In genomic region chr3:56781762-56782161, GRCh38 we compare ENCODE assay signal across 12 cellular contexts. TPM values are rescaled to one million over a fixed set of nuclear protein-coding genes. Genes with fewer than 3 reads are reported as not detected.
A peak's percentile ranks its signal among the peaks of the same experiment; 100 is the strongest.
DNase-seq lines count a peak whose midpoint lies in the region; ATAC-seq, FAIRE-seq and TF ChIP-seq lines count a peak whose summit lies in the region.
"Had no signal": no experiment of that assay in that cellular context is flagged by ENCODE, and none has a peak within 500 bp of the region (broad histone marks: within the 10 kb centered on the region; RNA-seq: fewer than 3 reads in every experiment).

No MANE protein-coding gene starts in this region.

- CTCF ChIA-PET in HepG2 (lab: Yijun Ruan, JAX; ENCODE audit: low intra/inter-chr PET ratio, low total read pairs), result interaction anchor here (0.9 kb wide), 1 partner anchor 17 kb away, joined by 3 read pairs; no protein-coding TSS in a partner anchor

- H4K20me1 ChIP-seq in HepG2 (ENCODE audit: insufficient read depth, low read length), result no peaks in the 10 kb centered on the region

- intact Hi-C loops in HepG2 (cut with micrococcal nuclease; ENCODE audit: unreplicated experiment), result no loop called here
- intact Hi-C loops in right lobe of liver (cut with DNase I), result no loop called here
- intact Hi-C loops in activated T-helper 2 cell treated with anti-CD3 and anti-CD28 coated beads, Interferon-gamma antibody, Interleukin-2, Interleukin-4, amounts not matched to agents 10 μg/mL and 5 μg/mL and 100 μg/mL, durations not matched to agents 14 hours and 24 hours and 36 hours (cut with micrococcal nuclease), result no loop called here
- intact Hi-C loops in uterus (cut with DNase I; ENCODE audit: low total_unique reads), result no loop called here
- intact Hi-C loops in posterior vena cava (cut with DNase I), result no loop called here

- H3K27ac Mint-ChIP-seq in activated T-helper 2 cell treated with anti-CD3 and anti-CD28 coated beads, Interferon-gamma antibody, Interleukin-2, Interleukin-4, amounts not matched to agents 10 μg/mL and 5 μg/mL and 100 μg/mL, durations not matched to agents 14 hours and 24 hours and 36 hours, result peak overlapping the region; percentile 66

- H3K4me1 ChIP-seq in HepG2 (ENCODE audit: insufficient read depth, low read length) (peaks cover 75% of the 10 kb centered on the region), right lobe of liver (peaks cover 0 to 43% (median 16%) of the 10 kb centered on the region in 4 donors), muscle layer of colon (ENCODE audit: insufficient read depth, low read length) (peaks cover 31% of the 10 kb centered on the region), uterus (no peaks in the 10 kb centered on the region)

- DNase-seq in HepG2 (ENCODE audit: low spot score), result no peak
- DNase-seq in right lobe of liver, result no peak
- DNase-seq in activated T-helper 2 cell treated with anti-CD3 and anti-CD28 coated beads, Interferon-gamma antibody, Interleukin-2, Interleukin-4, amounts not matched to agents 10 μg/mL and 5 μg/mL and 100 μg/mL, durations not matched to agents 14 hours and 24 hours and 36 hours (ENCODE audit: low spot score), result no peak
- no peak for DNase-seq in uterus
- no peak for DNase-seq in activated CD4-positive, CD25-positive, alpha-beta regulatory T cell treated with anti-CD3 and anti-CD28 coated beads, Interleukin-2, amount 50 U/mL, for 72 hours
- no peak for DNase-seq in posterior vena cava (ENCODE audit: low spot score)
- DNase-seq: cortex of kidney, GDM1, substantia nigra had no signal

- H3K36me3 Mint-ChIP-seq in activated T-helper 2 cell treated with anti-CD3 and anti-CD28 coated beads, Interferon-gamma antibody, Interleukin-2, Interleukin-4, amounts not matched to agents 10 μg/mL and 5 μg/mL and 100 μg/mL, durations not matched to agents 14 hours and 24 hours and 36 hours (ENCODE audit: low read depth), result peaks cover 55% of the 10 kb centered on the region

- peaks cover 0 to 3% of the 10 kb centered on the region in 2 experiments; a peak in 2 of 5 replicates for H3K36me3 ChIP-seq in HepG2 (replicated peaks in 1 of 2; ENCODE audit: control insufficient read depth in 1 of 2, insufficient read depth in 2 of 2, low read length in 2 of 2)
- H3K36me3 ChIP-seq in right lobe of liver, result no peaks in the 10 kb centered on the region
- no peaks in the 10 kb centered on the region for H3K36me3 ChIP-seq in muscle layer of colon (ENCODE audit: insufficient read depth, low read length)
- no peaks in the 10 kb centered on the region for H3K36me3 ChIP-seq in uterus

- peak overlapping the region; percentile 56 for H3K4me2 ChIP-seq in HepG2 (ENCODE audit: low read depth, low read length)

- in situ Hi-C loops in HepG2 (cut with HindIII; ENCODE audit: extremely low pct_ligation_motif_present, low pct_unique_long_range_greater_than_20kb), result no loop called here

- H3K9ac ChIP-seq in HepG2 (ENCODE audit: insufficient read depth, low read depth, low read length), result peak overlapping the region; percentile 17; the same call in 1 of the 2 replicates
- no peak overlapping the region for H3K9ac ChIP-seq in muscle layer of colon (ENCODE audit: low read length)

- H3K9me3 ChIP-seq in HepG2 (ENCODE audit: low read length), result no peaks in the 10 kb centered on the region
- no peaks in the 10 kb centered on the region for H3K9me3 ChIP-seq in right lobe of liver
- no peaks in the 10 kb centered on the region for H3K9me3 ChIP-seq in muscle layer of colon (ENCODE audit: low read length)
- no peaks in the 10 kb centered on the region for H3K9me3 ChIP-seq in uterus

- POLR2A ChIA-PET in HepG2 (lab: Yijun Ruan, JAX), result interaction anchor here (0.9 to 2.1 kb wide), 7 partner anchors 15 to 208 kb away, joined by 3 to 22 read pairs (median 7); partner anchors contain the start of gene ARHGEF3

- no TSS peak for BruUV-seq in HepG2 (replicated peaks; lab: Mats Ljungman, UMichigan)

- no peaks in the 10 kb centered on the region for H3K27me3 ChIP-seq in HepG2 (ENCODE audit: control insufficient read depth in 1 of 2, insufficient read depth in 2 of 2, low read length in 2 of 2)
- H3K27me3 ChIP-seq in right lobe of liver, result peaks cover 0 to 2% of the 10 kb centered on the region in 2 donors
- H3K27me3 ChIP-seq in muscle layer of colon (ENCODE audit: control insufficient read depth in 1 of 2, insufficient read depth in 2 of 2, low read length in 2 of 2), result no peaks in the 10 kb centered on the region
- H3K27me3 ChIP-seq in uterus, result no peaks in the 10 kb centered on the region

- H3K4me3 ChIP-seq in HepG2 (replicated peaks in 1 of 3; ENCODE audit: insufficient read depth in 1 of 3, low read depth in 2 of 3, low read length in 3 of 3), result peak overlapping the region in 1 of 3 experiments; percentile 12; a peak in 1 of 6 replicates
- no peak overlapping the region for H3K4me3 ChIP-seq in right lobe of liver
- H3K4me3 ChIP-seq in muscle layer of colon (ENCODE audit: low read depth in 1 of 2, low read length in 2 of 2), result no peak overlapping the region
- no peak overlapping the region for H3K4me3 ChIP-seq in uterus

- H3K27me3 Mint-ChIP-seq in activated T-helper 2 cell treated with anti-CD3 and anti-CD28 coated beads, Interferon-gamma antibody, Interleukin-2, Interleukin-4, amounts not matched to agents 10 μg/mL and 5 μg/mL and 100 μg/mL, durations not matched to agents 14 hours and 24 hours and 36 hours (ENCODE audit: low read depth), result no peaks in the 10 kb centered on the region

- TF ChIP-seq POLR2A in HepG2 (IDR thresholded peaks at IDR 0.05; ENCODE audit: insufficient read depth in 1 of 2, low read depth in 2 of 2, low read length in 2 of 2) (no peak), right lobe of liver (IDR thresholded peaks at IDR 0.05) (no peak), uterus (IDR thresholded peaks at IDR 0.05) (no peak)

- H3K4me3 Mint-ChIP-seq in activated T-helper 2 cell treated with anti-CD3 and anti-CD28 coated beads, Interferon-gamma antibody, Interleukin-2, Interleukin-4, amounts not matched to agents 10 μg/mL and 5 μg/mL and 100 μg/mL, durations not matched to agents 14 hours and 24 hours and 36 hours (ENCODE audit: low read depth), result no peak overlapping the region

- H3K27ac ChIP-seq in HepG2 (ENCODE audit: extremely low read length, insufficient read depth, low read length) (peak overlapping the region; percentile 65), right lobe of liver (no peak overlapping the region), muscle layer of colon (ENCODE audit: low read depth, low read length) (peak overlapping the region; percentile 62), uterus (peak overlapping the region; percentile 67 to 79)

- H2AFZ ChIP-seq in HepG2 (ENCODE audit: low read length), result no peak overlapping the region

- 58% methylated on average over 2 of the region's 2 CpGs for WGBS in HepG2 (ENCODE audit: low lambda C conversion rate)
- WGBS in right lobe of liver (ENCODE audit: insufficient coverage, low coverage, low lambda C conversion rate, missing lambda C conversion rate), result 95% methylated on average over 2 of the region's 2 CpGs

- peaks cover 77% of the 10 kb centered on the region for H3K4me1 Mint-ChIP-seq in activated T-helper 2 cell treated with anti-CD3 and anti-CD28 coated beads, Interferon-gamma antibody, Interleukin-2, Interleukin-4, amounts not matched to agents 10 μg/mL and 5 μg/mL and 100 μg/mL, durations not matched to agents 14 hours and 24 hours and 36 hours (ENCODE audit: low read depth)

- no peak for FAIRE-seq in HepG2 (lab: Jason Lieb, UNC)

- TF ChIP-seq EP300 in HepG2 (IDR thresholded peaks at IDR 0.05; ENCODE audit: low read depth in 2 of 2, low read length in 2 of 2) (no peak), HepG2 (CRISPR knock-in tag; IDR thresholded peaks at IDR 0.05; ENCODE audit: borderline replicate concordance) (no peak)

- ATAC-seq in HepG2, result peak; percentile 72
- no peak for ATAC-seq in right lobe of liver
- no peak for ATAC-seq in esophagus mucosa
- ATAC-seq: sciatic nerve had no signal

- no peaks in the 10 kb centered on the region for H3K9me3 Mint-ChIP-seq in activated T-helper 2 cell treated with anti-CD3 and anti-CD28 coated beads, Interferon-gamma antibody, Interleukin-2, Interleukin-4, amounts not matched to agents 10 μg/mL and 5 μg/mL and 100 μg/mL, durations not matched to agents 14 hours and 24 hours and 36 hours

- peaks cover 51% of the 10 kb centered on the region for H3K79me2 ChIP-seq in HepG2 (ENCODE audit: insufficient read depth, low read length)

- TF ChIP-seq CTCF in HepG2 (CRISPR knock-in tag; IDR thresholded peaks at IDR 0.05) (no peak), right lobe of liver (IDR thresholded peaks at IDR 0.05) (no peak), uterus (IDR thresholded peaks at IDR 0.05) (no peak)

- no peak for TF ChIP-seq RAD21 in HepG2 (CRISPR knock-in tag; IDR thresholded peaks at IDR 0.05)

RNA-seq across cellular contexts. Expression of gene ARHGEF3, which starts 20.0 kb away (rescaled TPM):
- total RNA-seq in HepG2 (2016; rRNA removed; fragmentation: Illumina TruSeq; extraction: Trizol), result 23.1 and 32.8 TPM in 2 replicates
- total RNA-seq in HepG2 (2016; cell fraction: cytosol; rRNA removed; fragmentation: Illumina TruSeq; extraction: Trizol; ENCODE audit: low read depth), result 4.0 TPM in 2 replicates
- 21.8 and 28.1 TPM in 2 replicates for total RNA-seq in HepG2 (2016; cell fraction: insoluble cytoplasmic fraction; rRNA removed; fragmentation: Illumina TruSeq; extraction: Trizol)
- 17.0 and 18.1 TPM in 2 replicates for total RNA-seq in HepG2 (2016; cell fraction: membrane; rRNA removed; fragmentation: Illumina TruSeq; extraction: Trizol)
- total RNA-seq in HepG2 (2016; cell fraction: nucleus; rRNA removed; fragmentation: Illumina TruSeq; extraction: Trizol), result 24.9 and 26.4 TPM in 2 replicates
- polyA plus RNA-seq in HepG2 (2011; rRNA removed), result 10.3 and 14.8 TPM in 2 replicates
- polyA plus RNA-seq in HepG2 (2011; cell fraction: cytosol; rRNA removed), result 9.2 and 9.4 TPM in 2 replicates
- 10.3 and 12.6 TPM in 2 replicates for polyA plus RNA-seq in HepG2 (2011; cell fraction: nucleus; rRNA removed)
- 9.0 and 10.3 TPM in 2 replicates for polyA plus RNA-seq in HepG2 (2012)
- 2.0 and 2.2 TPM in 2 replicates for polyA plus RNA-seq in HepG2 (2016; cell fraction: cytosol; fragmentation: Illumina TruSeq; extraction: Trizol; ENCODE audit: low read depth)
- 29.1 and 30.2 TPM in 2 replicates for polyA plus RNA-seq in HepG2 (2016; cell fraction: insoluble cytoplasmic fraction; fragmentation: Illumina TruSeq; extraction: Trizol; ENCODE audit: low read depth)
- polyA plus RNA-seq in HepG2 (2016; cell fraction: membrane; fragmentation: Illumina TruSeq; extraction: Trizol; ENCODE audit: low read depth), result 7.6 and 8.1 TPM in 2 replicates
- polyA plus RNA-seq in HepG2 (2016; cell fraction: nucleus; fragmentation: Illumina TruSeq; extraction: Trizol; ENCODE audit: insufficient read depth, low read depth), result 19.5 and 19.8 TPM in 2 replicates
- 11.4 and 21.5 TPM in 2 replicates for polyA minus RNA-seq in HepG2 (2011; rRNA and poly(A)+ RNA removed; ENCODE audit: low replicate concordance)
- 14.4 and 17.7 TPM in 2 replicates for polyA minus RNA-seq in HepG2 (2011; cell fraction: cytosol; rRNA and poly(A)+ RNA removed)
- 21.6 and 31.8 TPM in 2 replicates for polyA minus RNA-seq in HepG2 (2011; cell fraction: nucleus; rRNA and poly(A)+ RNA removed)
- 1 to 10 TPM; 1.0 to 2.9 (median 1.6) TPM for total RNA-seq in right lobe of liver
- 38.3 and 38.6 TPM in 2 replicates for total RNA-seq in activated T-helper 2 cell treated with anti-CD3 and anti-CD28 coated beads, Interferon-gamma antibody, Interleukin-2, Interleukin-4, amounts not matched to agents 10 μg/mL and 5 μg/mL and 100 μg/mL, durations not matched to agents 14 hours and 24 hours and 36 hours
- total RNA-seq in uterus, result 10 to 100 TPM; 15.9 to 79.4 (median 44.8) TPM
- 30.2 TPM for total RNA-seq in esophagus mucosa
- 10 to 100 TPM; 20.3 to 24.2 TPM for total RNA-seq in posterior vena cava

Comparison
In these comparisons a context has a peak if more than half of its experiments do, and no peak if none do; other contexts are left out.
1. H3K27ac ChIP-seq: peak in HepG2 (single experiment), muscle layer of colon (single experiment) and uterus (2 of 2); none in right lobe of liver (0 of 3).